In the genomic region with DNA sequence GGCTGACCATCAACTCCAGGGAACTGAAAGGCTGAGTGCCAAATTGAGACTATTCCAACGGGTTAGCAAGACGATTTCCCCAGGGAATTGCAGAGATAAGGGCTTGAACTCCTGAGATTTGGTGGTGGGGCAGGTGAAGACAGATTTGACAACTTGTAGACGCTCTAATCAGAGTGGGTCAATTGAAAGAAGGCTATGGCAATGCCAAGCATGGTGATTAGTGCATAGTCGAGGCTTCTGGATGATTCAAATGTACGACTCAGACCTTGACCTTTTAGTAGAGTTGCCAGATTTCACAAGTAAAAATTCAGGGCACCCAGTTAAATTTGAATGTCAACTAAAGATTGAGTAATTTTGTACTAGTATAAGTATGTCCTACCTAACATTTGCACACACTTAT, we compare ENCODE assay signal across 26 cellular contexts.
"Had no signal": no experiment of that assay in that cellular context is flagged by ENCODE, and none has a peak within 500 bp of the region (broad histone marks: within the 10 kb centered on the region; RNA-seq: fewer than 3 reads in every experiment).

No MANE protein-coding gene starts in this region.

- H3K36me3 Mint-ChIP-seq: naive thymus-derived CD4-positive, alpha-beta T cell; stimulated activated effector memory CD8-positive, alpha-beta T cell treated with anti-CD3 and anti-CD28 coated beads, Interleukin-12 subunit alpha, Interleukin-12 subunit beta, amount 100 ng/mL, for 72 hours; type B pancreatic cell had no signal

- H3K27me3 ChIP-seq: foreskin keratinocyte, gastroesophageal sphincter, heart left ventricle, hepatocyte, neutrophil, pancreas, right atrium auricular region, stomach, thyroid gland had no signal

- H3K4me2 ChIP-seq: hepatocyte had no signal

- H3K9me3 Mint-ChIP-seq: nephron progenitor cell, type B pancreatic cell had no signal

- H3K27ac Mint-ChIP-seq: naive thymus-derived CD4-positive, alpha-beta T cell; nephron progenitor cell; stimulated activated effector memory CD8-positive, alpha-beta T cell treated with anti-CD3 and anti-CD28 coated beads, Interleukin-12 subunit alpha, Interleukin-12 subunit beta, amount 100 ng/mL, for 72 hours; type B pancreatic cell had no signal

- H3K9me3 ChIP-seq: gastroesophageal sphincter, heart left ventricle, neutrophil, pancreas, right atrium auricular region, stomach, thyroid gland had no signal

- H3K4me1 Mint-ChIP-seq: stimulated activated effector memory CD8-positive, alpha-beta T cell treated with anti-CD3 and anti-CD28 coated beads, Interleukin-12 subunit alpha, Interleukin-12 subunit beta, amount 100 ng/mL, for 72 hours had no signal

- ATAC-seq: esophagus mucosa; gastroesophageal sphincter; heart left ventricle; left lobe of liver; naive thymus-derived CD4-positive, alpha-beta T cell; pancreas; sciatic nerve; stimulated activated effector memory CD8-positive, alpha-beta T cell treated with anti-CD3 and anti-CD28 coated beads, Interleukin-12 subunit alpha, Interleukin-12 subunit beta, amount 100 ng/mL, for 72 hours had no signal

- H2AFZ ChIP-seq: hepatocyte had no signal

- H3K79me2 ChIP-seq: hepatocyte had no signal

- H3K27ac ChIP-seq: epithelial cell of prostate, foreskin keratinocyte, gastroesophageal sphincter, heart left ventricle, hepatocyte, neutrophil, pancreas, right atrium auricular region, stomach, thyroid gland had no signal

- H3K4me3 ChIP-seq: gastroesophageal sphincter, heart left ventricle, hepatocyte, lung, pancreas, right atrium auricular region, stomach, thyroid gland had no signal

- H3K4me1 ChIP-seq: gastroesophageal sphincter, heart left ventricle, pancreas, right atrium auricular region, stomach, thyroid gland had no signal

- H3K36me3 ChIP-seq: gastroesophageal sphincter, heart left ventricle, neutrophil, pancreas, right atrium auricular region, stomach, thyroid gland had no signal

- DNase-seq: cortex of kidney; effector CD4-positive, alpha-beta T cell; heart left ventricle; kidney; mesendoderm; midbrain; naive thymus-derived CD4-positive, alpha-beta T cell; nephron progenitor cell; pancreas; stimulated activated CD4-positive, alpha-beta T cell treated with anti-CD3 and anti-CD28 coated beads, Interleukin-2, amount 100 ng/mL, for 24 hours; stimulated activated CD4-positive, alpha-beta T cell treated with anti-CD3 and anti-CD28 coated beads, Interleukin-4, amount 100 ng/mL, for 24 hours; stimulated activated naive CD4-positive, alpha-beta T cell treated with Interleukin-2 at 50 U/mL for 16 hours; stomach; thyroid gland had no signal

- H3K4me3 Mint-ChIP-seq: naive thymus-derived CD4-positive, alpha-beta T cell; nephron progenitor cell; stimulated activated effector memory CD8-positive, alpha-beta T cell treated with anti-CD3 and anti-CD28 coated beads, Interleukin-12 subunit alpha, Interleukin-12 subunit beta, amount 100 ng/mL, for 72 hours had no signal
